Comparison of ENCODE assay signal across 28 cellular contexts in the genomic region with DNA sequence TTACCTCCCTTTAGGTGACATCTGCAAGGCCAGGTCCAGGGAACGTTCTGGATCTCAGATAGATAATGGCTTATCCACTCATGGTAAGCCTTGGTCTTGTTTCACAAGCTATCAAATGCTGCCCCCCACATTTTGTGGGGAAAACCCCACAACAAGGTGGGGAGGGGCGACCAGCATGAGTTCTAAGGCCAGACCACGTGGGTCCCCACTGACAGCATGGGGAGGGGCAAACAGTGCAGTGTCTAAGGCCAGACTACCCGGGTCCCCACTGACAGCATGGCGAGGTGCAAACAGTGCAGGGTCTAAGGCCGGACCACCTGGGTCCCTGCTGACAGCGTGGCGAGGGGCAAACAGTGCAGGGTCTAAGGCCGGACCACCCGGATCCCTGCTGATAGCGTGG.
"Had no signal": no experiment of that assay in that cellular context is flagged by ENCODE, and none has a peak within 500 bp of the region (broad histone marks: within the 10 kb centered on the region; RNA-seq: fewer than 3 reads in every experiment).

No MANE protein-coding gene starts in this region.

- H3K4me3 ChIP-seq: breast epithelium, gastrocnemius medialis, skin epidermis, thoracic aorta, uterus had no signal

- ATAC-seq: activated CD8-positive, alpha-beta T cell treated with anti-CD3 and anti-CD28 coated beads for 36 hours; activated T-cell treated with anti-CD3 and anti-CD28 coated beads, Interleukin-2, amount 50 U/mL, for 4 hours; activated T-helper 17 cell treated with anti-CD3 and anti-CD28 coated beads, Interleukin-2, amount 50 U/mL, for 72 hours; gastrocnemius medialis; left ventricle myocardium superior; sciatic nerve; stimulated activated effector memory CD8-positive, alpha-beta T cell treated with anti-CD3 and anti-CD28 coated beads, Interleukin-12 subunit alpha, Interleukin-12 subunit beta, amount 100 ng/mL, for 72 hours had no signal

- H3K4me1 Mint-ChIP-seq: activated T-helper 17 cell treated with anti-CD3 and anti-CD28 coated beads, Interleukin-2, amount 50 U/mL, for 72 hours; central memory CD8-positive, alpha-beta T cell; stimulated activated effector memory CD8-positive, alpha-beta T cell treated with anti-CD3 and anti-CD28 coated beads, Interleukin-12 subunit alpha, Interleukin-12 subunit beta, amount 100 ng/mL, for 72 hours had no signal

- FAIRE-seq: islet of Langerhans had no signal

- H3K36me3 ChIP-seq: breast epithelium, gastrocnemius medialis, thoracic aorta, uterus had no signal

- H3K27ac ChIP-seq: breast epithelium, gastrocnemius medialis, skin epidermis, thoracic aorta, uterus had no signal

- H3K9me3 Mint-ChIP-seq: activated CD8-positive, alpha-beta T cell treated with anti-CD3 and anti-CD28 coated beads for 36 hours; activated T-helper 17 cell treated with anti-CD3 and anti-CD28 coated beads, Interleukin-2, amount 50 U/mL, for 72 hours; central memory CD8-positive, alpha-beta T cell; stimulated activated naive CD8-positive, alpha-beta T cell treated with anti-CD3 and anti-CD28 coated beads, Interleukin-15, Interleukin-2, amounts not matched to agents 100 ng/mL and 50 ng/mL, for 24 hours; T-helper 1 cell treated with Interleukin-12 subunit alpha and Interleukin-12 subunit beta and Interleukin-4 antibody, amounts not matched to agents 30 μg/mL and 1 μg/mL, for 36 hours had no signal

- H3K27me3 ChIP-seq: breast epithelium, gastrocnemius medialis, uterus had no signal

- H3K27ac Mint-ChIP-seq: activated CD8-positive, alpha-beta T cell treated with anti-CD3 and anti-CD28 coated beads for 36 hours; activated T-helper 17 cell treated with anti-CD3 and anti-CD28 coated beads, Interleukin-2, amount 50 U/mL, for 72 hours; stimulated activated effector memory CD8-positive, alpha-beta T cell treated with anti-CD3 and anti-CD28 coated beads, Interleukin-12 subunit alpha, Interleukin-12 subunit beta, amount 100 ng/mL, for 72 hours; stimulated activated naive CD8-positive, alpha-beta T cell treated with anti-CD3 and anti-CD28 coated beads, Interleukin-15, Interleukin-2, amounts not matched to agents 100 ng/mL and 50 ng/mL, for 24 hours; T-helper 1 cell treated with Interleukin-12 subunit alpha and Interleukin-12 subunit beta and Interleukin-4 antibody, amounts not matched to agents 30 μg/mL and 1 μg/mL, for 36 hours had no signal

- DNase-seq: activated CD4-positive, alpha-beta T cell treated with anti-CD3 and anti-CD28 coated beads for 1 hour; activated CD4-positive, alpha-beta T cell treated with anti-CD3 and anti-CD28 coated beads, Interleukin-2, amount 50 U/mL, for 1 hour; activated CD8-positive, alpha-beta T cell treated with anti-CD3 and anti-CD28 coated beads for 36 hours; activated gamma-delta T cell treated with Interleukin-2 at 50 U/mL for 16 hours; activated naive CD4-positive, alpha-beta T cell treated with anti-CD3 and anti-CD28 coated beads, Interleukin-2, amount 50 U/mL, for 16 hours; activated T-cell treated with anti-CD3 and anti-CD28 coated beads, Interleukin-2, amount 50 U/mL, for 4 hours; amniotic stem cell; effector CD8-positive, alpha-beta T cell; erythroblast; gastrocnemius medialis; glutamatergic neuron; mammary epithelial cell; stimulated activated CD4-positive, alpha-beta T cell treated with anti-CD3 and anti-CD28 coated beads, Interleukin-4, amount 100 ng/mL, for 24 hours; SW 1271; T1000; trophoblast cell had no signal

- H3K4me3 Mint-ChIP-seq: activated CD8-positive, alpha-beta T cell treated with anti-CD3 and anti-CD28 coated beads for 36 hours; activated T-cell treated with anti-CD3 and anti-CD28 coated beads, Interleukin-2, amount 50 U/mL, for 4 hours; activated T-helper 17 cell treated with anti-CD3 and anti-CD28 coated beads, Interleukin-2, amount 50 U/mL, for 72 hours; central memory CD8-positive, alpha-beta T cell; stimulated activated effector memory CD8-positive, alpha-beta T cell treated with anti-CD3 and anti-CD28 coated beads, Interleukin-12 subunit alpha, Interleukin-12 subunit beta, amount 100 ng/mL, for 72 hours; stimulated activated naive CD8-positive, alpha-beta T cell treated with anti-CD3 and anti-CD28 coated beads, Interleukin-15, Interleukin-2, amounts not matched to agents 100 ng/mL and 50 ng/mL, for 24 hours; T-helper 1 cell treated with Interleukin-12 subunit alpha and Interleukin-12 subunit beta and Interleukin-4 antibody, amounts not matched to agents 30 μg/mL and 1 μg/mL, for 36 hours had no signal

- H3K36me3 Mint-ChIP-seq: stimulated activated effector memory CD8-positive, alpha-beta T cell treated with anti-CD3 and anti-CD28 coated beads, Interleukin-12 subunit alpha, Interleukin-12 subunit beta, amount 100 ng/mL, for 72 hours had no signal

- H3K4me1 ChIP-seq: breast epithelium, uterus had no signal

- H3K9me3 ChIP-seq: breast epithelium, gastrocnemius medialis, thoracic aorta, uterus had no signal
